ENCODE assay signal across 11 cellular contexts in the genomic region with DNA sequence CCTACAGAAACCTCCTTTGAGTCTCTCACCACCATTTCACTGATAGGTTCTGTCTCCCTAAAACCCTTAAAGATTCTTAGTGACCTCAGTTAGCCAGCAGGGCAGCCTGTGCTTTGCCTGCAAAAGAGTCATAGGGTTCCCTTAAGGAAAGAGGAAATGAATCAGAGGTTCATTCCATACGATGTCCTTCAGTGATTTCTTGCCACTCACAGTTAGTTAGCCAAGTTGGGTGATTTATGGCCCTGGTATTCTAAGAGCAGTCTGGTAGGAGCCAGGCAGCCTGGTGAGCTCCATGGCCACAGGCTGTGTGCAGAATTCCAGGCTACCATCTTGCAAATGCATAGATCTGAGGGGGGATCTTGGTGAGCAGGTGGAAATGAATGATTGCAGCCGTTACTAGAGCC. TPM values are rescaled to one million over a fixed set of nuclear protein-coding genes. Genes with fewer than 3 reads are reported as not detected.
DNase-seq lines count a peak whose midpoint lies in the region; ATAC-seq and TF ChIP-seq lines count a peak whose summit lies in the region.
"Had no signal": no experiment of that assay in that cellular context is flagged by ENCODE, and none has a peak within 500 bp of the region (broad histone marks: within the 10 kb centered on the region; RNA-seq: fewer than 3 reads in every experiment).

No MANE protein-coding gene starts in this region.

- H3K4me3 ChIP-seq in fibroblast of the aortic adventitia (ENCODE audit: low read depth, low read length): no peak overlapping the region
- H3K4me3 ChIP-seq: transverse colon had no signal

- no peak for ATAC-seq in HG02759 (IDR thresholded peaks at IDR 0.05; ENCODE audit: unreplicated experiment)
- ATAC-seq: left lobe of liver had no signal

- H3K27ac Mint-ChIP-seq in activated T-helper 2 cell treated with anti-CD3 and anti-CD28 coated beads, Interferon-gamma antibody, Interleukin-2, Interleukin-4, amounts not matched to agents 10 μg/mL and 5 μg/mL and 100 μg/mL, durations not matched to agents 14 hours and 24 hours and 36 hours: no peak overlapping the region
- H3K27ac Mint-ChIP-seq: activated CD4-positive, alpha-beta memory T cell treated with anti-CD3 and anti-CD28 coated beads, Interleukin-2, amount 10 ng/mL, durations not matched to agents 7 days and 5 days had no signal

- no peaks in the 10 kb centered on the region for H3K36me3 Mint-ChIP-seq in activated T-helper 2 cell treated with anti-CD3 and anti-CD28 coated beads, Interferon-gamma antibody, Interleukin-2, Interleukin-4, amounts not matched to agents 10 μg/mL and 5 μg/mL and 100 μg/mL, durations not matched to agents 14 hours and 24 hours and 36 hours (ENCODE audit: low read depth)

- no peaks in the 10 kb centered on the region for H3K4me1 Mint-ChIP-seq in activated T-helper 2 cell treated with anti-CD3 and anti-CD28 coated beads, Interferon-gamma antibody, Interleukin-2, Interleukin-4, amounts not matched to agents 10 μg/mL and 5 μg/mL and 100 μg/mL, durations not matched to agents 14 hours and 24 hours and 36 hours (ENCODE audit: low read depth)
- H3K4me1 Mint-ChIP-seq: activated CD4-positive, alpha-beta memory T cell treated with anti-CD3 and anti-CD28 coated beads, Interleukin-2, amount 10 ng/mL, durations not matched to agents 7 days and 5 days had no signal

- DNase-seq in DMS53 (lab: John Stamatoyannopoulos, UW): peak; percentile 22
- no peak for DNase-seq in DMS53 treated with DMSO at 0.1 percent for 48 hours (lab: John Stamatoyannopoulos, UW; ENCODE audit: unreplicated experiment)
- DNase-seq in SW480 (ENCODE audit: low spot score): peak; percentile 1
- peak; percentile 95 for DNase-seq in fibroblast of the aortic adventitia (ENCODE audit: low read depth)
- peak; percentile 89 for DNase-seq in stromal cell of bone marrow (ENCODE audit: low read depth)
- no peak for DNase-seq in activated T-helper 2 cell treated with anti-CD3 and anti-CD28 coated beads, Interferon-gamma antibody, Interleukin-2, Interleukin-4, amounts not matched to agents 10 μg/mL and 5 μg/mL and 100 μg/mL, durations not matched to agents 14 hours and 24 hours and 36 hours (ENCODE audit: low spot score)
- DNase-seq in iPS-NIHi7 (ENCODE audit: extremely low spot score): no peak
- DNase-seq: activated CD4-positive, alpha-beta memory T cell treated with anti-CD3 and anti-CD28 coated beads, Interleukin-2, amount 10 ng/mL, durations not matched to agents 7 days and 5 days; transverse colon had no signal

- peak; percentile 38 for TF ChIP-seq CTCF in fibroblast of the aortic adventitia (IDR thresholded peaks at IDR 0.05; ENCODE audit: insufficient read depth, low read length)

- no peaks in the 10 kb centered on the region for H3K27me3 Mint-ChIP-seq in activated T-helper 2 cell treated with anti-CD3 and anti-CD28 coated beads, Interferon-gamma antibody, Interleukin-2, Interleukin-4, amounts not matched to agents 10 μg/mL and 5 μg/mL and 100 μg/mL, durations not matched to agents 14 hours and 24 hours and 36 hours (ENCODE audit: low read depth)
- H3K27me3 Mint-ChIP-seq: activated CD4-positive, alpha-beta memory T cell treated with anti-CD3 and anti-CD28 coated beads, Interleukin-2, amount 10 ng/mL, durations not matched to agents 7 days and 5 days had no signal

- H3K4me3 Mint-ChIP-seq in activated T-helper 2 cell treated with anti-CD3 and anti-CD28 coated beads, Interferon-gamma antibody, Interleukin-2, Interleukin-4, amounts not matched to agents 10 μg/mL and 5 μg/mL and 100 μg/mL, durations not matched to agents 14 hours and 24 hours and 36 hours (ENCODE audit: low read depth): no peak overlapping the region
- H3K4me3 Mint-ChIP-seq: activated CD4-positive, alpha-beta memory T cell treated with anti-CD3 and anti-CD28 coated beads, Interleukin-2, amount 10 ng/mL, durations not matched to agents 7 days and 5 days had no signal

- intact Hi-C loops in activated T-helper 2 cell treated with anti-CD3 and anti-CD28 coated beads, Interferon-gamma antibody, Interleukin-2, Interleukin-4, amounts not matched to agents 10 μg/mL and 5 μg/mL and 100 μg/mL, durations not matched to agents 14 hours and 24 hours and 36 hours (cut with micrococcal nuclease): no loop called here

- no peaks in the 10 kb centered on the region for H3K9me3 Mint-ChIP-seq in activated T-helper 2 cell treated with anti-CD3 and anti-CD28 coated beads, Interferon-gamma antibody, Interleukin-2, Interleukin-4, amounts not matched to agents 10 μg/mL and 5 μg/mL and 100 μg/mL, durations not matched to agents 14 hours and 24 hours and 36 hours

RNA-seq across cellular contexts. Expression of a gene that starts 18.7 kb away (rescaled TPM):
- total RNA-seq in fibroblast of the aortic adventitia (ENCODE audit: low replicate concordance): 16.2 and 35.3 TPM in 2 replicates
- total RNA-seq in activated T-helper 2 cell treated with anti-CD3 and anti-CD28 coated beads, Interferon-gamma antibody, Interleukin-2, Interleukin-4, amounts not matched to agents 10 μg/mL and 5 μg/mL and 100 μg/mL, durations not matched to agents 14 hours and 24 hours and 36 hours: not detected in 2 replicates
- total RNA-seq: activated CD4-positive, alpha-beta memory T cell treated with anti-CD3 and anti-CD28 coated beads, Interleukin-2, amount 10 ng/mL, durations not matched to agents 7 days and 5 days had no signal

Comparison
In these comparisons a context has a peak if more than half of its experiments do, and no peak if none do; other contexts are left out.
1. DNase-seq: peak in DMS53 (single experiment), SW480 (single experiment), fibroblast of the aortic adventitia (single experiment) and stromal cell of bone marrow (single experiment); none in DMS53 treated with DMSO at 0.1 percent for 48 hours (single experiment), activated T-helper 2 cell treated with anti-CD3 and anti-CD28 coated beads, Interferon-gamma antibody, Interleukin-2, Interleukin-4, amounts not matched to agents 10 μg/mL and 5 μg/mL and 100 μg/mL, durations not matched to agents 14 hours and 24 hours and 36 hours (single experiment) and iPS-NIHi7 (single experiment).
2. RNA of a gene that starts 18.7 kb away (total RNA-seq): 16.2 to 35.3 TPM in fibroblast of the aortic adventitia; not detected in activated T-helper 2 cell treated with anti-CD3 and anti-CD28 coated beads, Interferon-gamma antibody, Interleukin-2, Interleukin-4, amounts not matched to agents 10 μg/mL and 5 μg/mL and 100 μg/mL, durations not matched to agents 14 hours and 24 hours and 36 hours; every median in the first group is over 10 times any median in the second.